ENCODE assay signal across 17 cellular contexts in genomic region chrX:132059973-132060540, GRCh38. TPM values are rescaled to one million over a fixed set of nuclear protein-coding genes. Genes with fewer than 3 reads are reported as not detected.
DNase-seq lines count a peak whose midpoint lies in the region; ATAC-seq, FAIRE-seq and TF ChIP-seq lines count a peak whose summit lies in the region.
"Had no signal": no experiment of that assay in that cellular context is flagged by ENCODE, and none has a peak within 500 bp of the region (broad histone marks: within the 10 kb centered on the region; RNA-seq: fewer than 3 reads in every experiment).

No MANE protein-coding gene starts in this region.

- H3K4me1 ChIP-seq in astrocyte (ENCODE audit: insufficient read depth, low read length) (no peaks in the 10 kb centered on the region), pancreas (no peaks in the 10 kb centered on the region), tibial nerve (no peaks in the 10 kb centered on the region)

- no peak overlapping the region for H3K27ac ChIP-seq in astrocyte (ENCODE audit: low read depth, low read length)
- H3K27ac ChIP-seq in pancreas = no peak overlapping the region
- H3K27ac ChIP-seq in tibial nerve = no peak overlapping the region

- WGBS in pancreas, 2 donors = 68 to 86% methylated on average over 2 of the region's 2 CpGs
- 78 to 95% methylated on average over 2 of the region's 2 CpGs for WGBS in tibial nerve, 2 donors

- no peaks in the 10 kb centered on the region for H4K20me1 ChIP-seq in astrocyte (ENCODE audit: insufficient read depth, low read length)

- H3K9me3 Mint-ChIP-seq in stimulated activated naive CD8-positive, alpha-beta T cell treated with anti-CD3 and anti-CD28 coated beads, Interleukin-15, Interleukin-2, amounts not matched to agents 100 ng/mL and 50 ng/mL, for 24 hours = no peaks in the 10 kb centered on the region
- no peaks in the 10 kb centered on the region for H3K9me3 Mint-ChIP-seq in astrocyte (ENCODE audit: unreplicated experiment)
- H3K9me3 Mint-ChIP-seq: CD8-positive, alpha-beta memory T cell; neural crest cell had no signal

- H3K4me3 ChIP-seq in astrocyte (ENCODE audit: insufficient read depth, low read depth, low read length) (no peak overlapping the region), pancreas (no peak overlapping the region), tibial nerve (no peak overlapping the region)

- no peaks in the 10 kb centered on the region for H3K36me3 ChIP-seq in astrocyte (ENCODE audit: insufficient read depth, low read length)
- no peaks in the 10 kb centered on the region for H3K36me3 ChIP-seq in pancreas
- no peaks in the 10 kb centered on the region for H3K36me3 ChIP-seq in tibial nerve

- H3K4me2 ChIP-seq in astrocyte (ENCODE audit: low read length) = no peak overlapping the region

- H3K9me3 ChIP-seq in astrocyte (ENCODE audit: insufficient read depth, low read depth, low read length) (no peaks in the 10 kb centered on the region), pancreas (no peaks in the 10 kb centered on the region), tibial nerve (no peaks in the 10 kb centered on the region)

- FAIRE-seq in astrocyte (lab: Jason Lieb, UNC) = peak; percentile 81
- FAIRE-seq in pancreas (lab: Jason Lieb, UNC) = no peak

- intact Hi-C loops in pancreas (cut with DNase I) (no loop called here), cardiac septum (cut with DNase I) (loop anchor here (10.0 kb wide), 1 partner anchor 215 kb away; no protein-coding TSS in a partner anchor)

- H3K4me1 Mint-ChIP-seq in stimulated activated naive CD8-positive, alpha-beta T cell treated with anti-CD3 and anti-CD28 coated beads, Interleukin-15, Interleukin-2, amounts not matched to agents 100 ng/mL and 50 ng/mL, for 24 hours (ENCODE audit: low read depth) = peaks cover 28% of the 10 kb centered on the region
- peaks cover 5% of the 10 kb centered on the region for H3K4me1 Mint-ChIP-seq in astrocyte (ENCODE audit: low read depth, unreplicated experiment)
- H3K4me1 Mint-ChIP-seq: neural crest cell had no signal

- TF ChIP-seq POLR2A in tibial nerve (IDR thresholded peaks at IDR 0.05) = no peak

- ATAC-seq in stimulated activated naive CD8-positive, alpha-beta T cell treated with anti-CD3 and anti-CD28 coated beads, Interleukin-15, Interleukin-2, amounts not matched to agents 100 U/mL and 50 U/mL, for 24 hours = no peak
- ATAC-seq in HG03354 (IDR thresholded peaks at IDR 0.05; ENCODE audit: poor library complexity, severe bottlenecking, unreplicated experiment) (peak; percentile 72), pancreas (no peak)

- no peak for TF ChIP-seq EP300 in tibial nerve (IDR thresholded peaks at IDR 0.05)

- H3K36me3 Mint-ChIP-seq in stimulated activated naive CD8-positive, alpha-beta T cell treated with anti-CD3 and anti-CD28 coated beads, Interleukin-15, Interleukin-2, amounts not matched to agents 100 ng/mL and 50 ng/mL, for 24 hours (ENCODE audit: low read depth) = peaks cover 23% of the 10 kb centered on the region
- H3K36me3 Mint-ChIP-seq in astrocyte (ENCODE audit: low read depth, unreplicated experiment) = peaks cover 3% of the 10 kb centered on the region

- H3K4me3 Mint-ChIP-seq in stimulated activated naive CD8-positive, alpha-beta T cell treated with anti-CD3 and anti-CD28 coated beads, Interleukin-15, Interleukin-2, amounts not matched to agents 100 ng/mL and 50 ng/mL, for 24 hours = no peak overlapping the region
- no peak overlapping the region for H3K4me3 Mint-ChIP-seq in astrocyte (ENCODE audit: unreplicated experiment)
- H3K4me3 Mint-ChIP-seq: neural crest cell had no signal

- H3K9ac ChIP-seq in astrocyte (ENCODE audit: low read length) = no peak overlapping the region

- TF ChIP-seq CTCF in astrocyte (IDR thresholded peaks at IDR 0.05; ENCODE audit: insufficient read depth, low read depth, low read length) (no peak), pancreas (IDR thresholded peaks at IDR 0.05) (no peak), tibial nerve (IDR thresholded peaks at IDR 0.05) (no peak)

- no peaks in the 10 kb centered on the region for H3K27me3 Mint-ChIP-seq in stimulated activated naive CD8-positive, alpha-beta T cell treated with anti-CD3 and anti-CD28 coated beads, Interleukin-15, Interleukin-2, amounts not matched to agents 100 ng/mL and 50 ng/mL, for 24 hours
- no peaks in the 10 kb centered on the region for H3K27me3 Mint-ChIP-seq in astrocyte (ENCODE audit: low read depth, unreplicated experiment)

- H3K27me3 ChIP-seq in astrocyte (ENCODE audit: insufficient read depth, low read length) (no peaks in the 10 kb centered on the region), pancreas (peaks cover 0 to 6% (median 0%) of the 10 kb centered on the region in 4 donors), tibial nerve (peaks cover 0 to 43% of the 10 kb centered on the region in 2 donors)

- H3K79me2 ChIP-seq in astrocyte (ENCODE audit: insufficient read depth, low read length) = no peaks in the 10 kb centered on the region

- peak overlapping the region; percentile 54 for H3K27ac Mint-ChIP-seq in stimulated activated naive CD8-positive, alpha-beta T cell treated with anti-CD3 and anti-CD28 coated beads, Interleukin-15, Interleukin-2, amounts not matched to agents 100 ng/mL and 50 ng/mL, for 24 hours
- no peak overlapping the region for H3K27ac Mint-ChIP-seq in astrocyte (ENCODE audit: unreplicated experiment)

- no peak overlapping the region for H2AFZ ChIP-seq in astrocyte (ENCODE audit: low read depth, low read length)

- DNase-seq in stimulated activated naive CD8-positive, alpha-beta T cell treated with anti-CD3 and anti-CD28 coated beads, Interleukin-15, Interleukin-2, amounts not matched to agents 100 U/mL and 50 U/mL, for 24 hours = no peak
- DNase-seq in astrocyte (ENCODE audit: low read depth) (no peak), pancreas (no peak), cardiac septum (ENCODE audit: low spot score) (no peak), NCI-H2196 treated with DMSO at 0.1 percent for 48 hours (lab: John Stamatoyannopoulos, UW; ENCODE audit: unreplicated experiment) (no peak), tibial nerve (ENCODE audit: low spot score in 2 of 2) (no peak)
- DNase-seq: CD8-positive, alpha-beta memory T cell; DMS79 treated with DMSO at 0.1 percent for 48 hours; foreskin fibroblast; hypothalamus; Karpas-422; NK-92 treated with Interleukin-12 subunit alpha and Interleukin-12 subunit beta, amount 100 ng/mL, for 24 hours; retina; stimulated activated naive CD4-positive, alpha-beta T cell had no signal

RNA-seq across cellular contexts. Expression of gene STK26, which starts 37.0 kb away (rescaled TPM):
- total RNA-seq in astrocyte = 64.7 and 69.4 TPM in 2 replicates
- total RNA-seq in pancreas = 1 to 10 TPM; 2.0 to 4.5 (median 2.7) TPM
- polyA plus RNA-seq in pancreas = 1 to 10 TPM; 1.6 to 2.7 TPM
- 1.7 TPM for total RNA-seq in cardiac septum
- 1 to 10 TPM; 1.7 to 3.9 (median 2.0) TPM for total RNA-seq in tibial nerve

Comparison
In these comparisons a context has a peak if more than half of its experiments do, and no peak if none do; other contexts are left out.
1. RNA of gene STK26, which starts 37.0 kb away (total RNA-seq): 64.7 to 69.4 TPM in astrocyte; 2.0 to 4.5 TPM in pancreas, 1.7 to 3.9 TPM in tibial nerve and 1.7 TPM in cardiac septum (single experiment); every median in the first group is over 10 times any median in the second.